11 cellular contexts compared by ENCODE assay signal in the genomic region with DNA sequence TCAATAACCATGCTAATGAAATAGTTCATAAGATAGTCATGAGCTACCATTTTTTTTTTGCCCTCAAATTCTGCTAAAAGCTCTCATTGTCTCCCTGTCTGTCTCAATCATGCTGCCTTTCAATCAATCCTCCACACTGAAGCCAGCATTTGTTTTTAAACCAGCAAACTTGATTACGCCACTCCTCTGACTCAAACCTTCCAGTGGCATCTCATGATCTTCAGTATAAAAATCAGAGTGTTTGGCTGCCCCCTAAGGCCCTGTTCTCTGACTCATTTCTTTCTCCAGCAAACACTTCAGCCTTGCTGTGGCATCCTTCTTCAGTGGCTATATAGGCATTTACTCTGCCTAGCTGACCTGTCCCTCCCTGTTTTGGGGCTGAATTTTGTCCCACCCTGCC. TPM values are rescaled to one million over a fixed set of nuclear protein-coding genes. Genes with fewer than 3 reads are reported as not detected.
DNase-seq lines count a peak whose midpoint lies in the region; ATAC-seq and TF ChIP-seq lines count a peak whose summit lies in the region.
"Had no signal": no experiment of that assay in that cellular context is flagged by ENCODE, and none has a peak within 500 bp of the region (broad histone marks: within the 10 kb centered on the region; RNA-seq: fewer than 3 reads in every experiment).

No MANE protein-coding gene starts in this region.

- H3K27me3 ChIP-seq in right cardiac atrium (ENCODE audit: control insufficient read depth, insufficient read depth) = peaks cover 2% of the 10 kb centered on the region

- WGBS in right cardiac atrium = 84% methylated on average over 1 of the region's 1 CpG

- no peaks in the 10 kb centered on the region for H3K36me3 Mint-ChIP-seq in activated naive CD4-positive, alpha-beta T cell treated with anti-CD3 and anti-CD28 coated beads for 36 hours (ENCODE audit: low read depth)

- H3K4me3 Mint-ChIP-seq in activated naive CD4-positive, alpha-beta T cell treated with anti-CD3 and anti-CD28 coated beads for 36 hours = no peak overlapping the region

- no peak overlapping the region for H3K27ac ChIP-seq in right cardiac atrium (ENCODE audit: low read length)
- H3K27ac ChIP-seq: WERI-Rb-1 had no signal

- no peak for ATAC-seq in SK-N-SH treated with all-trans-retinoic acid at 6 μM for 48 hours
- ATAC-seq in stimulated activated naive CD8-positive, alpha-beta T cell treated with anti-CD3 and anti-CD28 coated beads, Interleukin-15, Interleukin-2, amounts not matched to agents 100 U/mL and 50 U/mL, for 24 hours = peak; percentile 85
- ATAC-seq in right cardiac atrium = no peak
- no peak for ATAC-seq in HG02885 (IDR thresholded peaks at IDR 0.05; ENCODE audit: poor library complexity, unreplicated experiment)

- no peaks in the 10 kb centered on the region for H3K9me3 ChIP-seq in right cardiac atrium (ENCODE audit: control insufficient read depth, low read length)

- H3K4me1 ChIP-seq in right cardiac atrium (ENCODE audit: control insufficient read depth, insufficient read depth, low read length) = no peaks in the 10 kb centered on the region

- CTCF ChIA-PET in activated naive CD4-positive, alpha-beta T cell treated with anti-CD3 and anti-CD28 coated beads for 36 hours (lab: Charles Lee) = interaction anchor here (0.6 to 1.3 kb wide), 2 partner anchors 46 to 579 kb away, joined by 4 to 5 read pairs; no protein-coding TSS in a partner anchor

- peaks cover under 1% of the 10 kb centered on the region for H3K4me1 Mint-ChIP-seq in activated naive CD4-positive, alpha-beta T cell treated with anti-CD3 and anti-CD28 coated beads for 36 hours (ENCODE audit: low read depth)

- peak; percentile 35 for DNase-seq in activated naive CD4-positive, alpha-beta T cell treated with anti-CD3 and anti-CD28 coated beads for 36 hours
- DNase-seq in activated naive CD4-positive, alpha-beta T cell treated with anti-CD3 and anti-CD28 coated beads, Interleukin-2, amount 50 U/mL, for 16 hours = no peak
- DNase-seq in fibroblast of peridontal ligament (ENCODE audit: extremely low read depth) = peak; percentile 94
- peak; percentile 44 for DNase-seq in stimulated activated naive CD8-positive, alpha-beta T cell treated with anti-CD3 and anti-CD28 coated beads, Interleukin-15, Interleukin-2, amounts not matched to agents 100 U/mL and 50 U/mL, for 24 hours
- DNase-seq in right cardiac atrium = no peak
- DNase-seq in putamen (ENCODE audit: low spot score) = no peak
- DNase-seq: NCI-H510A; stimulated activated naive CD4-positive, alpha-beta T cell; WERI-Rb-1 had no signal

- no peaks in the 10 kb centered on the region for H3K27me3 Mint-ChIP-seq in activated naive CD4-positive, alpha-beta T cell treated with anti-CD3 and anti-CD28 coated beads for 36 hours (ENCODE audit: low read depth)

- no peak overlapping the region for H3K27ac Mint-ChIP-seq in activated naive CD4-positive, alpha-beta T cell treated with anti-CD3 and anti-CD28 coated beads for 36 hours

- H3K9me3 Mint-ChIP-seq in activated naive CD4-positive, alpha-beta T cell treated with anti-CD3 and anti-CD28 coated beads for 36 hours = peaks cover under 1% of the 10 kb centered on the region

- intact Hi-C loops in activated naive CD4-positive, alpha-beta T cell treated with anti-CD3 and anti-CD28 coated beads for 36 hours (cut with micrococcal nuclease) = no loop called here
- intact Hi-C loops in right cardiac atrium (cut with DNase I) = no loop called here

- H3K4me3 ChIP-seq in right cardiac atrium (ENCODE audit: low read length) = no peak overlapping the region

TF ChIP-seq in SK-N-SH treated with all-trans-retinoic acid at 6 μM for 48 hours, 23 proteins besides CTCF, POLR2A, EP300 and RAD21:
- TF ChIP-seq ISL1 (CRISPR knock-in tag; IDR thresholded peaks at IDR 0.05) = peak; percentile 69
- no peak for TF ChIP-seq ZC3H10 (CRISPR knock-in tag; IDR thresholded peaks at IDR 0.05)

RNA-seq across cellular contexts. Expression of a gene that starts 36.0 kb away (rescaled TPM):
- total RNA-seq in activated naive CD4-positive, alpha-beta T cell treated with anti-CD3 and anti-CD28 coated beads for 36 hours = under 1 TPM; 0.12 to 0.14 TPM
- under 1 TPM in 3 of 4 donors, not detected in 1; 0.17 to 0.29 (median 0.17) TPM for total RNA-seq in right cardiac atrium
- polyA plus RNA-seq in right cardiac atrium = 0.09 TPM

Comparison
In these comparisons a context has a peak if more than half of its experiments do, and no peak if none do; other contexts are left out.
1. DNase-seq: peak in activated naive CD4-positive, alpha-beta T cell treated with anti-CD3 and anti-CD28 coated beads for 36 hours (single experiment), fibroblast of peridontal ligament (single experiment) and stimulated activated naive CD8-positive, alpha-beta T cell treated with anti-CD3 and anti-CD28 coated beads, Interleukin-15, Interleukin-2, amounts not matched to agents 100 U/mL and 50 U/mL, for 24 hours (single experiment); none in activated naive CD4-positive, alpha-beta T cell treated with anti-CD3 and anti-CD28 coated beads, Interleukin-2, amount 50 U/mL, for 16 hours (single experiment), right cardiac atrium (0 of 3) and putamen (single experiment).